Comparison of ENCODE assay signal across 8 cellular contexts in the genomic region with DNA sequence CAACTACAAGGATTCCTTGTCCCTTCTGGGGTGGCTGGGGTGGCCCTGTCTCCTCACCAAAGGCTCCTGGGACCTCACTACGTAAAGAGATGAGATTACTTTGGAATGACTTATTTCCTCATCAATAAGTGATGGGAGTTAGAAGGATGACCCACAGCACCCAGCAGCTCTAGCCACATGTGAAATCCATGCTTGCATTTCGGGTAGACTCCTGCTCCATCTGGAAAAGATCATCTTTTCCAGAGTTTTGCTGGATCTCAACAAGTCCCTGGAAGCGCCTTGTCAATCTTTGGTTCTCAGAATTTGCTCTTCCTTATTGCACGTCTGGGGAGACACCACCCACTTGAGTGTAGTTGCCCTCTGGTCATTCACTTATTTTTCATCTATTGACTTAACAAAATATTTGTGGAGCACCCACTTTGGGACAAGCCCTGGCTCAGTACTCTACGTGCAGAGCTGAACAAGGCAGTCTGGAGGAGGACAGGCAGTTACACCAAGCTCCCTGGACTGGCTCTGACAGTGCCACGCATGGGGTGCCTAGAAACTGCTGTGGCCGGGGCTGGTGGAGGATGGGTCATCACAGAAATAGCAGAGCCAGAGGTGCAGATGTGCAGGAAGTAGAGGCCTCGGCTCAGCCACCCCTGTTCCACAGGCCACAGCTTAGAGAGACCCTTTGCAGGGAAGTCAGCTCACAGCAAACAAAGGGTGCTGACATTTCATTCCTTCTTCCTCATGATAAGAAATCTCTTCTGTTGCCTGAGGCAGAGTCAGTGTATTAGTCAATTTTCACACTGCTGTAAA.
DNase-seq lines count a peak whose midpoint lies in the region; ATAC-seq and TF ChIP-seq lines count a peak whose summit lies in the region.

No MANE protein-coding gene starts in this region.

- H3K4me3 ChIP-seq in aorta (ENCODE audit: low read length in 2 of 2) = no peak overlapping the region

- H3K4me1 ChIP-seq in foreskin keratinocyte = peaks cover 34% of the 10 kb centered on the region
- no peaks in the 10 kb centered on the region for H3K4me1 ChIP-seq in aorta (ENCODE audit: control insufficient read depth in 1 of 2, insufficient read depth in 2 of 2, low read length in 2 of 2)

- peaks cover 7% of the 10 kb centered on the region for H3K36me3 Mint-ChIP-seq in effector memory CD8-positive, alpha-beta T cell (ENCODE audit: insufficient read depth)

- no peaks in the 10 kb centered on the region for H3K9me3 ChIP-seq in aorta (ENCODE audit: control insufficient read depth, low read length)

- H3K27ac ChIP-seq in foreskin keratinocyte (no peak overlapping the region), aorta (ENCODE audit: low read depth in 1 of 2, low read length in 2 of 2) (no peak overlapping the region)

- no peaks in the 10 kb centered on the region for H3K36me3 ChIP-seq in aorta (ENCODE audit: control insufficient read depth in 1 of 2, insufficient read depth in 2 of 2, low read length in 1 of 2)

- no peaks in the 10 kb centered on the region for H3K27me3 ChIP-seq in foreskin keratinocyte
- H3K27me3 ChIP-seq in aorta (ENCODE audit: control insufficient read depth in 1 of 2, insufficient read depth in 2 of 2, low read length in 1 of 2) = no peaks in the 10 kb centered on the region

- peaks cover 0 to 3% of the 10 kb centered on the region in 2 donors for H3K4me1 Mint-ChIP-seq in effector memory CD8-positive, alpha-beta T cell (ENCODE audit: low read depth in 2 of 2)

- WGBS in aorta, 2 donors = 33% methylated on average over 8 of the region's 8 CpGs

- H3K27me3 Mint-ChIP-seq in effector memory CD8-positive, alpha-beta T cell = peaks cover 18 to 36% of the 10 kb centered on the region in 2 donors

- intact Hi-C loops in Right ventricle myocardium superior (cut with DNase I) (no loop called here), cardiac septum (cut with DNase I) (no loop called here), aorta (cut with DNase I) (no loop called here)

- no peaks in the 10 kb centered on the region for H3K9me3 Mint-ChIP-seq in effector memory CD8-positive, alpha-beta T cell

- H3K4me3 Mint-ChIP-seq in effector memory CD8-positive, alpha-beta T cell = no peak overlapping the region

- H3K27ac Mint-ChIP-seq in effector memory CD8-positive, alpha-beta T cell = no peak overlapping the region

- TF ChIP-seq CTCF in foreskin keratinocyte (conservative IDR thresholded peaks at IDR 0.05) = no peak

- DNase-seq in Right ventricle myocardium superior = peak; percentile 53
- DNase-seq in cardiac septum (ENCODE audit: low spot score) = no peak
- DNase-seq in NCI-H510A (lab: John Stamatoyannopoulos, UW) = peak; percentile 9
- DNase-seq in foreskin keratinocyte = peak; percentile 83 to 96
- DNase-seq in aorta = peak; percentile 69 to 77
- DNase-seq in stimulated activated CD4-positive, alpha-beta T cell treated with anti-CD3 and anti-CD28 coated beads, Interleukin-4, amount 100 ng/mL, for 4 hours = no peak
- DNase-seq in effector memory CD8-positive, alpha-beta T cell = no peak
- no peak for DNase-seq in NAMALWA (ENCODE audit: low spot score)

- ATAC-seq in Right ventricle myocardium superior (ENCODE audit: poor library complexity) (peak; percentile 44), foreskin keratinocyte (peak; percentile 70), aorta (ENCODE audit: low FRiP score) (peak; percentile 52)
- no peak for ATAC-seq in effector memory CD8-positive, alpha-beta T cell (replicated peaks)

Comparison
In these comparisons a context has a peak if more than half of its experiments do, and no peak if none do; other contexts are left out.
1. DNase-seq: peak in Right ventricle myocardium superior (single experiment), NCI-H510A (single experiment), foreskin keratinocyte (2 of 2) and aorta (2 of 2); none in cardiac septum (single experiment), stimulated activated CD4-positive, alpha-beta T cell treated with anti-CD3 and anti-CD28 coated beads, Interleukin-4, amount 100 ng/mL, for 4 hours (0 of 2), effector memory CD8-positive, alpha-beta T cell (0 of 3) and NAMALWA (single experiment).